Comparison of ENCODE assay signal across 2 cellular contexts in the genomic region with DNA sequence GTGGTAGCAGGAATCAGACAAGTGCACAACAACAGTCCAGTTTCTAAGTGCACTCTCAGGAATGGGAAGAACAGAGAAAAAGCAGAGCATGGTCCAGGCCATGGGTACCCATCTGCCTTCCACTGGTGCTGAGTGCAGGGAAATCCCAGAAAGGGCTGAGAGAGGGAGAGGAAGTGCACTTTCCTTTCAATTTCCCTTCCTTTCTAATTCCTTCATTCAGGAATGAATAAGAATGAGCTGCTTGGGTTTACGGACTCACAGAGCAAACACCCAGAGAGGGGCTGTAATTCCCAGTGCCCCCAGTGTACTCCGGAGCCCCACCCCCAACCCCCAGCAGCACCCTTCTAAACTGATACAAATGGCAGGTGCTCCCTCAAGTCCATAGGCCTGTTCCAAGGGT.
TF ChIP-seq lines count a peak whose summit lies in the region.

No MANE protein-coding gene starts in this region.

TF ChIP-seq in H1, 55 proteins besides CTCF, POLR2A, EP300 and RAD21:
- TF ChIP-seq SAP30 (IDR thresholded peaks at IDR 0.05; ENCODE audit: insufficient read depth, insufficient replicate concordance, low read length): no peak
- TF ChIP-seq SUZ12 (IDR thresholded peaks at IDR 0.05; ENCODE audit: low read length): no peak
- TF ChIP-seq YY1 (IDR thresholded peaks at IDR 0.05; ENCODE audit: low read depth, low read length): no peak
- no peak for TF ChIP-seq ZNF274 (IDR thresholded peaks at IDR 0.05; ENCODE audit: borderline replicate concordance, extremely low read depth, low read length)
- no peak for TF ChIP-seq RNF2 (IDR thresholded peaks at IDR 0.05; ENCODE audit: borderline replicate concordance, low read depth, low read length, missing control alignments, poor library complexity, severe bottlenecking)
- no peak for TF ChIP-seq TCF12 (IDR thresholded peaks at IDR 0.05; ENCODE audit: low read depth, low read length)
- no peak for TF ChIP-seq GTF2F1 (IDR thresholded peaks at IDR 0.05; ENCODE audit: borderline replicate concordance, low read depth, low read length)
- no peak for TF ChIP-seq POU5F1 (IDR thresholded peaks at IDR 0.05; ENCODE audit: low read depth, low read length)
- TF ChIP-seq BCL11A (IDR thresholded peaks at IDR 0.05; ENCODE audit: low read depth in 2 of 2, low read length in 2 of 2): no peak
- TF ChIP-seq RBBP5 (IDR thresholded peaks at IDR 0.05; ENCODE audit: borderline replicate concordance, low read depth, low read length): no peak
- TF ChIP-seq ATF2 (IDR thresholded peaks at IDR 0.05; ENCODE audit: low read length): no peak
- no peak for TF ChIP-seq BACH1 (IDR thresholded peaks at IDR 0.05; ENCODE audit: low read length)
- no peak for TF ChIP-seq CHD2 (IDR thresholded peaks at IDR 0.05; ENCODE audit: low read length)
TF ChIP-seq in H1: peak in this region for 0.

TF ChIP-seq in HEK293T, 16 proteins besides CTCF, POLR2A, EP300 and RAD21:
- TF ChIP-seq FOXK2 (IDR thresholded peaks at IDR 0.05) (no peak), HDGF (IDR thresholded peaks at IDR 0.05; ENCODE audit: borderline replicate concordance) (no peak), PKNOX1 (IDR thresholded peaks at IDR 0.05) (no peak), SUZ12 (IDR thresholded peaks at IDR 0.05) (no peak), NFRKB (IDR thresholded peaks at IDR 0.05) (no peak), FOXM1 (IDR thresholded peaks at IDR 0.05; ENCODE audit: borderline replicate concordance) (no peak), L3MBTL2 (conservative IDR thresholded peaks at IDR 0.05) (no peak), BHLHE40 (IDR thresholded peaks at IDR 0.05; ENCODE audit: borderline replicate concordance) (no peak), FOXA1 (IDR thresholded peaks at IDR 0.05) (no peak)
